ENCODE assay signal across 30 cellular contexts in the genomic region with DNA sequence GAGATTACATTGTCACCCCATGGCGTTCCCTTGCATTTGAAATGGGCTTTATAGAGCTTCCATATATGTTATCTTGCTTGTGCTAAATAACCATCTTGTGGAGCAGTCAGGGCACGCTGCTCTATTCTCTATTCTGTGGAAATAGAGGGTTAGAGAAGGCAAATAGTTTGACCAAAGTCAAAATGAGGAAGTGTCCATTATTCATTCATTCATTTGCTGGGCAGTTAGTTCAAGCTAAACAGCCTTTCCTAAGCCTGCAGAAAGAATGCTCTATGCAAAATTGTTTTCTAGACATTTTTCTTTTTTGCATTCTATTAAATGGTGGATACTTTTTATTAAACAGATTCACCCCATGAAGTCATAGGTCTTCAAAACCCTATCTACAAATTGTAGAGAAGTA.
"Had no signal": no experiment of that assay in that cellular context is flagged by ENCODE, and none has a peak within 500 bp of the region (broad histone marks: within the 10 kb centered on the region; RNA-seq: fewer than 3 reads in every experiment).

No MANE protein-coding gene starts in this region.

- H3K36me3 ChIP-seq: adrenal gland, breast epithelium, SJSA1 had no signal

- H3K9ac ChIP-seq: KMS-11, SK-N-SH had no signal

- DNase-seq: activated CD4-positive, alpha-beta T cell treated with anti-CD3 and anti-CD28 coated beads, Interleukin-2, amount 10 ng/mL, durations not matched to agents 24 days and 14 days; activated CD4-positive, alpha-beta T cell treated with anti-CD3 and anti-CD28 coated beads, Interleukin-2, amount 50 U/mL, for 4 hours; activated CD8-positive, alpha-beta T cell treated with anti-CD3 and anti-CD28 coated beads, Interleukin-2, amount 10 ng/mL, durations not matched to agents 7 days and 5 days; activated gamma-delta T cell treated with Interleukin-2 at 50 U/mL for 16 hours; activated naive CD4-positive, alpha-beta T cell treated with anti-CD3 and anti-CD28 coated beads for 36 hours; activated T-cell treated with anti-CD3 and anti-CD28 coated beads for 4 hours; activated T-cell treated with anti-CD3 and anti-CD28 coated beads, Interleukin-2, amount 50 U/mL, for 4 hours; adrenal gland; body of pancreas; MM.1S; NCI-H1048; NCI-H1105 treated with DMSO at 0.1 percent for 48 hours; NCI-H1436 treated with DMSO at 0.1 percent for 48 hours; NCI-H1694 treated with DMSO at 0.1 percent for 48 hours; NCI-H2029; NCI-H2107; NCI-H2171; NCI-H510A; NCI-H526; NCI-H748 treated with DMSO at 0.1 percent for 48 hours; RPMI8226; SHP77 treated with DMSO at 0.1 percent for 48 hours; SK-N-SH had no signal

- H3K4me2 ChIP-seq: KMS-11, SK-N-SH had no signal

- H3K27me3 ChIP-seq: body of pancreas, breast epithelium, SJSA1 had no signal

- H3K9me2 ChIP-seq: SK-N-SH had no signal

- H3K27ac ChIP-seq: adrenal gland, body of pancreas, breast epithelium, KMS-11, SJSA1 had no signal

- H3K9me3 ChIP-seq: adrenal gland, body of pancreas, breast epithelium, SJSA1, SK-N-SH had no signal

- H3K4me3 ChIP-seq: adrenal gland, body of pancreas, breast epithelium, SJSA1 had no signal

- ATAC-seq: activated CD8-positive, alpha-beta T cell treated with anti-CD3 and anti-CD28 coated beads, Interleukin-2, amount 10 ng/mL, durations not matched to agents 7 days and 5 days; activated naive CD4-positive, alpha-beta T cell treated with anti-CD3 and anti-CD28 coated beads, Interleukin-2, amount 50 U/mL, for 72 hours; activated T-cell treated with anti-CD3 and anti-CD28 coated beads, Interleukin-2, amount 50 U/mL, for 4 hours; body of pancreas; Panc1 had no signal

- H3K4me1 ChIP-seq: adrenal gland, body of pancreas, breast epithelium had no signal

- FAIRE-seq: astrocyte, TTC549 had no signal
